Comparison of ENCODE assay signal across 8 cellular contexts in genomic region chr12:132710062-132710421, GRCh38. TPM values are rescaled to one million over a fixed set of nuclear protein-coding genes. Genes with fewer than 3 reads are reported as not detected.
A peak's percentile ranks its signal among the peaks of the same experiment; 100 is the strongest.
DNase-seq lines count a peak whose midpoint lies in the region; ATAC-seq and TF ChIP-seq lines count a peak whose summit lies in the region.

No MANE protein-coding gene starts in this region.

- H3K36me3 ChIP-seq in gastroesophageal sphincter (peaks cover 0 to 14% of the 10 kb centered on the region in 2 donors), prostate gland (no peaks in the 10 kb centered on the region)

- H3K4me3 ChIP-seq in WI38 (ENCODE audit: low read depth, low read length): peak overlapping the region; percentile 89
- peak overlapping the region; percentile 88 to 90 for H3K4me3 ChIP-seq in gastroesophageal sphincter
- peak overlapping the region; percentile 70 to 88 for H3K4me3 ChIP-seq in prostate gland

- peaks cover 14% of the 10 kb centered on the region for H3K9me3 Mint-ChIP-seq in activated T-cell treated with anti-CD3 and anti-CD28 coated beads, Interleukin-2, amount 50 U/mL, for 24 hours

- H3K27me3 ChIP-seq in gastroesophageal sphincter (no peaks in the 10 kb centered on the region), prostate gland (replicated peaks; ENCODE audit: insufficient read depth) (no peaks in the 10 kb centered on the region)

- TF ChIP-seq CTCF in WI38 (IDR thresholded peaks at IDR 0.05; ENCODE audit: low read depth, low read length) (no peak), gastroesophageal sphincter (IDR thresholded peaks at IDR 0.05) (no peak), prostate gland (IDR thresholded peaks at IDR 0.05) (no peak)

- ATAC-seq in HG02981 (IDR thresholded peaks at IDR 0.05; ENCODE audit: unreplicated experiment) (peak; percentile 27), gastroesophageal sphincter (peak; percentile 29)

- H3K4me1 ChIP-seq in gastroesophageal sphincter (peaks cover 0 to 36% (median 10%) of the 10 kb centered on the region in 3 donors), prostate gland (replicated peaks) (peaks cover 4% of the 10 kb centered on the region)

- 0% methylated on average over 4 to 6 of the region's 27 CpGs for WGBS in gastroesophageal sphincter (ENCODE audit: low coverage in 1 of 2), 2 donors
- WGBS in prostate gland: 2% methylated on average over 18 of the region's 27 CpGs

- TF ChIP-seq POLR2A in gastroesophageal sphincter (IDR thresholded peaks at IDR 0.05) (no peak), prostate gland (IDR thresholded peaks at IDR 0.05) (no peak)

- H3K27me3 Mint-ChIP-seq in activated T-cell treated with anti-CD3 and anti-CD28 coated beads, Interleukin-2, amount 50 U/mL, for 24 hours: no peaks in the 10 kb centered on the region

- no peaks in the 10 kb centered on the region for H3K9me3 ChIP-seq in gastroesophageal sphincter
- no peaks in the 10 kb centered on the region for H3K9me3 ChIP-seq in prostate gland

- peak overlapping the region; percentile 84 for H3K4me3 Mint-ChIP-seq in activated T-cell treated with anti-CD3 and anti-CD28 coated beads, Interleukin-2, amount 50 U/mL, for 24 hours

- no peak for TF ChIP-seq EP300 in gastroesophageal sphincter (IDR thresholded peaks at IDR 0.05)

- intact Hi-C loops in prostate gland (cut with DNase I): no loop called here

- H3K27ac ChIP-seq in gastroesophageal sphincter: peak overlapping the region in 3 of 4 donors; percentile 78 to 89 (median 85)
- H3K27ac ChIP-seq in prostate gland: peak overlapping the region; percentile 84 to 86

- H3K36me3 Mint-ChIP-seq in activated T-cell treated with anti-CD3 and anti-CD28 coated beads, Interleukin-2, amount 50 U/mL, for 24 hours (ENCODE audit: low read depth): peaks cover 59% of the 10 kb centered on the region

- peaks cover 30% of the 10 kb centered on the region for H3K4me1 Mint-ChIP-seq in activated T-cell treated with anti-CD3 and anti-CD28 coated beads, Interleukin-2, amount 50 U/mL, for 24 hours (ENCODE audit: low read depth)

- peak; percentile 53 for DNase-seq in activated T-cell treated with anti-CD3 and anti-CD28 coated beads, Interleukin-2, amount 50 U/mL, for 24 hours
- no peak for DNase-seq in activated T-cell treated with anti-CD3 and anti-CD28 coated beads, Interleukin-2, amount 50 U/mL, for 1 hour
- DNase-seq in prostate gland (ENCODE audit: low spot score): no peak
- DNase-seq in stimulated activated naive CD4-positive, alpha-beta T cell treated with Interleukin-2 at 50 U/mL for 16 hours (lab: John Stamatoyannopoulos, UW): no peak
- DNase-seq in NCI-H1105 treated with DMSO at 0.1 percent for 48 hours (lab: John Stamatoyannopoulos, UW): no peak

- H3K27ac Mint-ChIP-seq in activated T-cell treated with anti-CD3 and anti-CD28 coated beads, Interleukin-2, amount 50 U/mL, for 24 hours: peak overlapping the region; percentile 84

RNA-seq across cellular contexts. Expression of gene PGAM5, which starts 0.6 kb away (rescaled TPM):
- total RNA-seq in gastroesophageal sphincter (10 to 100 TPM; 23.8 to 29.6 (median 26.1) TPM), prostate gland (10 to 100 TPM; 37.4 to 41.4 TPM)

RNA-seq across cellular contexts. Expression of gene PXMP2, which starts 22.7 kb away (rescaled TPM):
- 10 to 100 TPM; 31.9 to 68.8 (median 55.4) TPM for total RNA-seq in gastroesophageal sphincter
- total RNA-seq in prostate gland: 100 to 1,000 TPM in 1 of 2 donors, 10 to 100 TPM in 1; 25.7 to 107 TPM

RNA-seq across cellular contexts. Expression of gene POLE, which starts 22.9 kb away (rescaled TPM):
- total RNA-seq in gastroesophageal sphincter (10 to 100 TPM in 3 of 4 donors, 1 to 10 TPM in 1; 7.2 to 63.8 (median 23.3) TPM), prostate gland (10 to 100 TPM; 41.8 to 65.4 TPM)

RNA-seq across cellular contexts. Expression of gene ANKLE2, which starts 51.6 kb away (rescaled TPM):
- 10 to 100 TPM; 33.1 to 61.5 (median 49.9) TPM for total RNA-seq in gastroesophageal sphincter
- total RNA-seq in prostate gland: 10 to 100 TPM; 31.1 to 82.4 TPM
